1 cellular context compared by ENCODE assay signal in the genomic region with DNA sequence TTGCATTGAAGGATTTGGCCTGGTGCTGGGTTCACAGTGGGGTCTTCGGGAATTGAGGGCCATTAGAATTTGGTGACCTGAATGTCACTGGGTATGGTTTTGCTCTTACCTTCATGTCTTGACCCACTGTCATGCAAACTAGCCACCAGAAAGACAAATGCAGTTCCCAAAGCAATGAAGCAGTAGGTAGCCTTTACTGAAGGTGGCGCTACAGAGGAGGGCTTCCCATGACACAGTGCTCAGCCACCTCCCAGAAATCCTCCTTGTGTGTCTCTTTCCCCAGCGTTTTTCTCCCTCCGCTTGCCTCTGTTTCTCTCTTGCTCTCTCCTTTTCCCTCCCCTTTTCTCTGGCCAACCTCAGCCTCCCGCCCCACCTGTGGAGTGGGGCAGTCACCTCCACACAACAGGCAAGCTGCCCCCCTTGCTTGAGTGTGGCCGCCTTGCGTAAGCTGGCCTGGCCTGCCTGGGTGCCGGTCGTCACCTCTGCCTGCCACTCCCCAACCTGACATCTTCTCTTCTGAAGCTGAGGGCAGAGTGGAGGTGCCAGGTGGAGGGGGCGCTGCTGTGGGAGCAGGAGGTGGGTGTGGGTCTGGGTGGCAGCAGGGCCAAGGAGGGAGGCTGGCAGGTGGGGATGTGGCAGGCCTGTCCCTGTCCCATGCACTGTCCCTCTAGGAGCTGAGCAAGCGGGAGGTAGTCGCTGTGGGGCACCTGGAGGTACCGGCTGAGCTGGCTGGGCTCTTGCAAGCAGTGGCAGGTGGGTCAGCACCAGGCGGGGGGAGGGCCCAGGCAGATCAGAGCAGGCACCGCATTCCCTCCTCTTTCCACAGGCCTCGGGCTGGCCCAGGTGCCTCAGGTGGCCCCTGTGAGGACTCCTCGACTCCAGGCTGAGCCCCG.
TF ChIP-seq lines count a peak whose summit lies in the region.

No MANE protein-coding gene starts in this region.

TF ChIP-seq in A549, 52 proteins besides CTCF, POLR2A, EP300 and RAD21 (continued from another document):
- TF ChIP-seq SREBF2 (IDR thresholded peaks at IDR 0.05) (no peak), CHD4 (IDR thresholded peaks at IDR 0.05; ENCODE audit: borderline replicate concordance) (no peak), NPAS2 (CRISPR knock-in tag; IDR thresholded peaks at IDR 0.05; ENCODE audit: borderline replicate concordance) (no peak), ZFP36 (IDR thresholded peaks at IDR 0.05; ENCODE audit: borderline replicate concordance, partially characterized antibody) (no peak), FOSL2 (IDR thresholded peaks at IDR 0.05) (no peak), FOSL2 (CRISPR knock-in tag; IDR thresholded peaks at IDR 0.05) (no peak), HES2 (IDR thresholded peaks at IDR 0.05) (no peak), JUN (IDR thresholded peaks at IDR 0.05) (no peak), HDAC2 (IDR thresholded peaks at IDR 0.05) (no peak), RNF2 (IDR thresholded peaks at IDR 0.05; ENCODE audit: borderline replicate concordance, low read depth) (no peak)
